Comparison of ENCODE assay signal across 9 cellular contexts in the genomic region with DNA sequence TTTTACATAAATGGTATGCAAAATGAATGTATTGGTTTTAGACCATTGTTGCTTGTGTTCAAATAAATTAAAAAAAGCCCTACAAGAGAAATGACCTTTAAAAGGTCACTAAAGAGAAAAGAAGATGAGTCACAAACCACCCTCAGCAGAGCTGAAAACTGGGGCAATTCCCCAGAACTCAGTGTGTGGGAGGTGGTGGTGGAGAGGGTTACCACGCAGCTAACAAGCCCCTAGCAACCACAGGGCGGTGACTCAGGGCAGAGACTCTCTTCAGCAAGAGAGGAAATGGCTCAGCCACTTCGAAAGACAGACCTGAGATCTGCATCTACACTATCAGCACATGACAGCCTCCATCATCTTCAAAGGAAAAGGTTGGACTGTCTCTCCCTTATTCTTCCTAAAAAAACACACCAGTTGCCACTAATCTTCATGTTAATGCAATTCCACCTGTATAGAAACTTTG. TPM values are rescaled to one million over a fixed set of nuclear protein-coding genes. Genes with fewer than 3 reads are reported as not detected.
A peak's percentile ranks its signal among the peaks of the same experiment; 100 is the strongest.
DNase-seq lines count a peak whose midpoint lies in the region; ATAC-seq and TF ChIP-seq lines count a peak whose summit lies in the region.
"Had no signal": no experiment of that assay in that cellular context is flagged by ENCODE, and none has a peak within 500 bp of the region (broad histone marks: within the 10 kb centered on the region; RNA-seq: fewer than 3 reads in every experiment).

No MANE protein-coding gene starts in this region.

- H4K20me1 ChIP-seq in fibroblast of lung (ENCODE audit: control insufficient read depth, extremely low read depth, insufficient read depth, low read length): no peaks in the 10 kb centered on the region

- H3K27me3 ChIP-seq in fibroblast of lung (ENCODE audit: control insufficient read depth, insufficient read depth, low read length): no peaks in the 10 kb centered on the region
- no peaks in the 10 kb centered on the region for H3K27me3 ChIP-seq in aorta (ENCODE audit: control insufficient read depth in 1 of 2, insufficient read depth in 2 of 2, low read length in 1 of 2)
- H3K27me3 ChIP-seq in uterus: no peaks in the 10 kb centered on the region
- H3K27me3 ChIP-seq: body of pancreas had no signal

- peak overlapping the region; percentile 66 for H2AFZ ChIP-seq in fibroblast of lung (ENCODE audit: low read length)

- no peak overlapping the region for H3K4me3 ChIP-seq in HFF-Myc (replicated peaks; ENCODE audit: low read depth, low read length)
- no peak overlapping the region for H3K4me3 ChIP-seq in fibroblast of lung (replicated peaks in 1 of 4; ENCODE audit: control extremely low read depth in 1 of 4, insufficient read depth in 1 of 4, low read depth in 3 of 4, low read length in 4 of 4)
- H3K4me3 ChIP-seq in aorta (ENCODE audit: low read length in 2 of 2): no peak overlapping the region
- no peak overlapping the region for H3K4me3 ChIP-seq in uterus
- H3K4me3 ChIP-seq: body of pancreas had no signal

- peak overlapping the region; percentile 60 for H3K27ac ChIP-seq in fibroblast of lung (ENCODE audit: insufficient read depth, low read length)
- H3K27ac ChIP-seq in aorta (ENCODE audit: low read depth in 1 of 2, low read length in 2 of 2): no peak overlapping the region
- H3K27ac ChIP-seq in uterus: no peak overlapping the region
- H3K27ac ChIP-seq: body of pancreas had no signal

- no peak for TF ChIP-seq POLR2A in uterus (IDR thresholded peaks at IDR 0.05)

- intact Hi-C loops in aorta (cut with DNase I): no loop called here
- intact Hi-C loops in uterus (cut with DNase I; ENCODE audit: low total_unique reads): no loop called here

- no peak overlapping the region for H3K9ac ChIP-seq in fibroblast of lung (ENCODE audit: insufficient read depth, low read length)

- ATAC-seq in GM18498 (IDR thresholded peaks at IDR 0.05; ENCODE audit: unreplicated experiment) (peak; percentile 99), aorta (ENCODE audit: low FRiP score) (no peak)
- ATAC-seq: body of pancreas had no signal

- no peaks in the 10 kb centered on the region for H3K79me2 ChIP-seq in fibroblast of lung (ENCODE audit: control insufficient read depth, insufficient read depth, low read length)

- WGBS in aorta, 2 donors: 42 to 44% methylated on average over 3 of the region's 3 CpGs

- H3K36me3 ChIP-seq in fibroblast of lung (ENCODE audit: control insufficient read depth, insufficient read depth, low read length) (no peaks in the 10 kb centered on the region), aorta (ENCODE audit: control insufficient read depth in 1 of 2, insufficient read depth in 2 of 2, low read length in 1 of 2) (no peaks in the 10 kb centered on the region), uterus (no peaks in the 10 kb centered on the region)

- DNase-seq in HFF-Myc (ENCODE audit: extremely low read depth, low read depth) (peak; percentile 81), MV-4-11 (lab: John Stamatoyannopoulos, UW) (peak; percentile 97), fibroblast of lung (ENCODE audit: low read depth in 2 of 2) (peak; percentile 71 to 95), aorta (no peak), uterus (no peak)
- peak; percentile 89 for DNase-seq in activated CD8-positive, alpha-beta memory T cell treated with anti-CD3 and anti-CD28 coated beads for 24 hours
- peak; percentile 97 for DNase-seq in stimulated activated CD4-positive, alpha-beta T cell treated with anti-CD3 and anti-CD28 coated beads, Interleukin-1b, Interleukin-23, amount 100 ng/mL, for 48 hours

- TF ChIP-seq CTCF in HFF-Myc (IDR thresholded peaks at IDR 0.05; ENCODE audit: low read depth, low read length, missing control alignments): no peak
- TF ChIP-seq CTCF in fibroblast of lung (conservative IDR thresholded peaks at IDR 0.05 in 1 of 2, IDR thresholded peaks at IDR 0.05 in 1 of 2; ENCODE audit: low read depth in 1 of 2, low read length in 2 of 2): no peak
- TF ChIP-seq CTCF in uterus (IDR thresholded peaks at IDR 0.05): no peak

- peak overlapping the region; percentile 28 for H3K4me2 ChIP-seq in fibroblast of lung (ENCODE audit: extremely low read depth, insufficient read depth, low read length)

- H3K9me3 ChIP-seq in fibroblast of lung (ENCODE audit: control insufficient read depth, insufficient read depth, low read depth, low read length) (no peaks in the 10 kb centered on the region), aorta (ENCODE audit: control insufficient read depth, low read length) (no peaks in the 10 kb centered on the region), uterus (no peaks in the 10 kb centered on the region)
- H3K9me3 ChIP-seq: body of pancreas had no signal

- peaks cover 8% of the 10 kb centered on the region for H3K4me1 ChIP-seq in fibroblast of lung (ENCODE audit: control insufficient read depth, extremely low read depth, insufficient read depth, low read length)
- peaks cover 0 to 2% of the 10 kb centered on the region in 2 donors for H3K4me1 ChIP-seq in aorta (ENCODE audit: control insufficient read depth in 1 of 2, insufficient read depth in 2 of 2, low read length in 2 of 2)
- H3K4me1 ChIP-seq in uterus: no peaks in the 10 kb centered on the region
- H3K4me1 ChIP-seq: body of pancreas had no signal

RNA-seq across cellular contexts. Expression of a gene that starts 29.4 kb away (rescaled TPM):
- total RNA-seq in fibroblast of lung (35.2 and 39.1 TPM in 2 replicates), aorta (10 to 100 TPM; 13.1 to 14.2 TPM), uterus (10 to 100 TPM in 3 of 4 donors, 1 to 10 TPM in 1; 5.1 to 35.4 (median 13.9) TPM)
- polyA plus RNA-seq in fibroblast of lung (35.2 and 46.4 TPM in 2 replicates), aorta (10 to 100 TPM in 1 of 2 donors, 1 to 10 TPM in 1; 6.4 to 14.7 TPM)
- 31.4 and 37.5 TPM in 2 replicates for polyA plus RNA-seq in fibroblast of lung (2012)
- polyA minus RNA-seq in fibroblast of lung (ENCODE audit: low replicate concordance): 9.1 and 29.6 TPM in 2 replicates

RNA-seq across cellular contexts. Expression of a gene that starts 45.5 kb away (rescaled TPM):
- 15.9 and 20.3 TPM in 2 replicates for total RNA-seq in fibroblast of lung
- 19.9 and 23.4 TPM in 2 replicates for polyA plus RNA-seq in fibroblast of lung
- 15.0 and 17.6 TPM in 2 replicates for polyA plus RNA-seq in fibroblast of lung (2012)
- polyA minus RNA-seq in fibroblast of lung (ENCODE audit: low replicate concordance): 2.8 and 5.4 TPM in 2 replicates
- 10 to 100 TPM; 37.5 to 54.6 TPM for total RNA-seq in aorta
- 10 to 100 TPM in 1 of 2 donors, 1 to 10 TPM in 1; 5.5 to 21.7 TPM for polyA plus RNA-seq in aorta
- 10 to 100 TPM; 33.8 to 83.8 (median 54.5) TPM for total RNA-seq in uterus

Comparison
In these comparisons a context has a peak if more than half of its experiments do, and no peak if none do; other contexts are left out.
1. DNase-seq: peak in HFF-Myc (single experiment), MV-4-11 (single experiment), activated CD8-positive, alpha-beta memory T cell treated with anti-CD3 and anti-CD28 coated beads for 24 hours (single experiment), fibroblast of lung (2 of 2) and stimulated activated CD4-positive, alpha-beta T cell treated with anti-CD3 and anti-CD28 coated beads, Interleukin-1b, Interleukin-23, amount 100 ng/mL, for 48 hours (single experiment); none in aorta (0 of 2) and uterus (0 of 2).